In the genomic region with DNA sequence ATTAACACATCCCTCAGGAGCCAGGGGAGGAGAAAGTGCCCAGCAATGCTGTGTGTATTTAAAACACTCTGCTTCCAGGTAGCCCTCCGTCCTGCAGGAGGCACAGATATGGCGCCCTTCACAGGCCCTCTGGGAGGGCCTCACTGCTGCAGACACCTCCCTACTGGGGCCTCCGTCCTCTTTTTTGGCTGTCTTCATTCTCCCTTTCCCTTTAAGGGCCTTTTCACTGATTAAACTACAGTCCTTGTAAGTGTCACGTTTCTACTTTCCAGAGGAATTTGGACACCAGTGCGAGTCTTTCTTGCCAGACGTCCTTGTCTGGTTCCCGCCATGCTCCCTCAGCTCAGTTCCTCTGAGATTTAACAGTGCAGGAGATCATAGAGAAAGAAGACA, we compare ENCODE assay signal across 17 cellular contexts. TPM values are rescaled to one million over a fixed set of nuclear protein-coding genes. Genes with fewer than 3 reads are reported as not detected.
A peak's percentile ranks its signal among the peaks of the same experiment; 100 is the strongest.
DNase-seq lines count a peak whose midpoint lies in the region; TF ChIP-seq lines count a peak whose summit lies in the region.
"Had no signal": no experiment of that assay in that cellular context is flagged by ENCODE, and none has a peak within 500 bp of the region (broad histone marks: within the 10 kb centered on the region; RNA-seq: fewer than 3 reads in every experiment).

No MANE protein-coding gene starts in this region.

- H3K9me3 ChIP-seq in adipocyte (ENCODE audit: control insufficient read depth, low read length) (no peaks in the 10 kb centered on the region), cardiac muscle cell (ENCODE audit: low read depth) (no peaks in the 10 kb centered on the region), muscle layer of colon (ENCODE audit: low read length) (no peaks in the 10 kb centered on the region), tibial nerve (no peaks in the 10 kb centered on the region), tibial artery (no peaks in the 10 kb centered on the region)

- H3K27me3 ChIP-seq in adipocyte (replicated peaks; ENCODE audit: control insufficient read depth, insufficient read depth, low read length) (no peaks in the 10 kb centered on the region), cardiac muscle cell (no peaks in the 10 kb centered on the region), muscle layer of colon (ENCODE audit: control insufficient read depth in 1 of 2, insufficient read depth in 2 of 2, low read length in 2 of 2) (no peaks in the 10 kb centered on the region), tibial nerve (no peaks in the 10 kb centered on the region), tibial artery (peaks cover 0 to 2% of the 10 kb centered on the region in 2 donors)
- H3K27me3 ChIP-seq: dorsolateral prefrontal cortex had no signal

- DNase-seq in adipocyte (ENCODE audit: low read depth) (no peak), cardiac muscle cell (ENCODE audit: low read depth in 1 of 2, low spot score in 1 of 2) (peak in 1 of 2 donors; percentile 13), tibial nerve (ENCODE audit: low spot score in 2 of 2) (no peak), NCI-H1436 (lab: John Stamatoyannopoulos, UW) (no peak), tibial artery (no peak), coronary artery (ENCODE audit: low spot score) (no peak), KG1 (lab: John Stamatoyannopoulos, UW) (no peak)
- DNase-seq: activated gamma-delta T cell; DMS 273 treated with DMSO at 0.1 percent for 48 hours; dorsolateral prefrontal cortex; NCI-H1436 treated with DMSO at 0.1 percent for 48 hours; NCI-H2227 treated with DMSO at 0.1 percent for 48 hours; nucleus accumbens; stimulated activated CD4-positive, alpha-beta T cell treated with anti-CD3 and anti-CD28 coated beads, Interleukin-12 subunit alpha, Interleukin-12 subunit beta, amount 100 ng/mL, for 4 hours; T-helper 17 cell had no signal

- H3K9ac ChIP-seq in adipocyte (ENCODE audit: low read length) = peak overlapping the region; percentile 46
- no peak overlapping the region for H3K9ac ChIP-seq in muscle layer of colon (ENCODE audit: low read length)

- WGBS in tibial nerve, 2 donors = 61 to 67% methylated on average over 7 of the region's 7 CpGs

- H3K36me3 ChIP-seq in adipocyte (ENCODE audit: control insufficient read depth, insufficient read depth, low read length, severe bottlenecking) = no peaks in the 10 kb centered on the region
- no peaks in the 10 kb centered on the region for H3K36me3 ChIP-seq in cardiac muscle cell
- H3K36me3 ChIP-seq in muscle layer of colon (ENCODE audit: insufficient read depth, low read length) = peaks cover 5% of the 10 kb centered on the region
- H3K36me3 ChIP-seq in tibial nerve = peaks cover 0 to 44% (median 0%) of the 10 kb centered on the region in 3 donors
- no peaks in the 10 kb centered on the region for H3K36me3 ChIP-seq in tibial artery

- TF ChIP-seq CTCF in cardiac muscle cell (IDR thresholded peaks at IDR 0.05; ENCODE audit: low read depth, low read length) (no peak), tibial nerve (IDR thresholded peaks at IDR 0.05) (no peak), tibial artery (IDR thresholded peaks at IDR 0.05) (no peak), coronary artery (IDR thresholded peaks at IDR 0.05) (no peak)

- peaks cover 20% of the 10 kb centered on the region for H3K4me1 ChIP-seq in adipocyte (ENCODE audit: control insufficient read depth, insufficient read depth, low read length)
- no peaks in the 10 kb centered on the region for H3K4me1 ChIP-seq in cardiac muscle cell (ENCODE audit: low read depth)
- H3K4me1 ChIP-seq in muscle layer of colon (ENCODE audit: insufficient read depth, low read length) = no peaks in the 10 kb centered on the region
- peaks cover 0 to 20% (median 5%) of the 10 kb centered on the region in 4 donors for H3K4me1 ChIP-seq in tibial nerve
- H3K4me1 ChIP-seq in tibial artery = peaks cover 0 to 3% (median 0%) of the 10 kb centered on the region in 4 donors

- TF ChIP-seq EP300 in tibial nerve (IDR thresholded peaks at IDR 0.05) = no peak

- no peak for TF ChIP-seq POLR2A in tibial nerve (IDR thresholded peaks at IDR 0.05)

- intact Hi-C loops in tibial artery (cut with DNase I; ENCODE audit: low total_unique reads) = loop anchor here (5.0 kb wide), 1 partner anchor 133 kb away; no protein-coding TSS in a partner anchor

- H3K27ac ChIP-seq in cardiac muscle cell = peak overlapping the region; percentile 40
- H3K27ac ChIP-seq in muscle layer of colon (ENCODE audit: low read depth, low read length) = peak overlapping the region; percentile 58
- peak overlapping the region in 3 of 4 donors; percentile 44 to 63 (median 60) for H3K27ac ChIP-seq in tibial nerve
- H3K27ac ChIP-seq in tibial artery = no peak overlapping the region
- peak overlapping the region in 1 of 2 donors; percentile 70 for H3K27ac ChIP-seq in coronary artery
- H3K27ac ChIP-seq: HL-60 had no signal

- H3K4me3 ChIP-seq in adipocyte (ENCODE audit: low read length) (no peak overlapping the region), cardiac muscle cell (no peak overlapping the region), muscle layer of colon (ENCODE audit: low read depth in 1 of 2, low read length in 2 of 2) (no peak overlapping the region), tibial nerve (no peak overlapping the region), tibial artery (no peak overlapping the region), coronary artery (no peak overlapping the region)
- H3K4me3 ChIP-seq: dorsolateral prefrontal cortex had no signal

RNA-seq across cellular contexts. Expression of a gene that starts 39.7 kb away (rescaled TPM):
- total RNA-seq in cardiac muscle cell (143 and 247 TPM in 2 replicates), tibial nerve (10 to 100 TPM; 45.9 to 75.7 (median 60.0) TPM)
- 156 and 216 TPM in 2 replicates for polyA plus RNA-seq in cardiac muscle cell

Comparison
In these comparisons a context has a peak if more than half of its experiments do, and no peak if none do; other contexts are left out.
1. H3K27ac ChIP-seq: peak in cardiac muscle cell (single experiment), muscle layer of colon (single experiment) and tibial nerve (3 of 4); none in tibial artery (0 of 2).